ENCODE assay signal across 36 cellular contexts in genomic region chr7:135233570-135233969, GRCh38. TPM values are rescaled to one million over a fixed set of nuclear protein-coding genes. Genes with fewer than 3 reads are reported as not detected.
"Had no signal": no experiment of that assay in that cellular context is flagged by ENCODE, and none has a peak within 500 bp of the region (broad histone marks: within the 10 kb centered on the region; RNA-seq: fewer than 3 reads in every experiment).

A gene with protein sequence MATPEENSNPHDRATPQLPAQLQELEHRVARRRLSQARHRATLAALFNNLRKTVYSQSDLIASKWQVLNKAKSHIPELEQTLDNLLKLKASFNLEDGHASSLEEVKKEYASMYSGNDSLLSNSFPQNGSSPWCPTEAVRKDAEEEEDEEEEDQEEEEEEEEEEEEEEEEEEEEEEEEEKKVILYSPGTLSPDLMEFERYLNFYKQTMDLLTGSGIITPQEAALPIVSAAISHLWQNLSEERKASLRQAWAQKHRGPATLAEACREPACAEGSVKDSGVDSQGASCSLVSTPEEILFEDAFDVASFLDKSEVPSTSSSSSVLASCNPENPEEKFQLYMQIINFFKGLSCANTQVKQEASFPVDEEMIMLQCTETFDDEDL (plus strand): TSS chr7:135233838. CDS start chr7:135240525, 6,687 bp downstream.

- H3K27me3 Mint-ChIP-seq: activated CD4-positive, alpha-beta memory T cell treated with anti-CD3 and anti-CD28 coated beads for 36 hours; activated CD4-positive, alpha-beta T cell treated with anti-CD3 and anti-CD28 coated beads for 36 hours; activated naive CD8-positive, alpha-beta T cell treated with anti-CD3 and anti-CD28 coated beads for 36 hours; activated T-helper 17 cell treated with anti-CD3 and anti-CD28 coated beads, Interleukin-2, amount 50 U/mL, for 72 hours had no signal

- H3K9ac ChIP-seq: SK-N-SH had no signal

- H3K4me3 ChIP-seq: MG63, Peyer's patch, SJSA1 had no signal

- DNase-seq: activated CD4-positive, alpha-beta memory T cell treated with anti-CD3 and anti-CD28 coated beads for 36 hours; activated CD4-positive, alpha-beta T cell treated with anti-CD3 and anti-CD28 coated beads for 36 hours; activated CD4-positive, alpha-beta T cell treated with anti-CD3 and anti-CD28 coated beads, Interleukin-2, amount 50 U/mL, for 1 hour; activated effector memory CD4-positive, alpha-beta T cell treated with anti-CD3 and anti-CD28 coated beads, Interleukin-2, amount 50 U/mL, for 16 hours; activated naive CD4-positive, alpha-beta T cell; activated naive CD4-positive, alpha-beta T cell treated with anti-CD3 and anti-CD28 coated beads, Interleukin-2, amount 50 U/mL, for 16 hours; activated naive CD8-positive, alpha-beta T cell treated with anti-CD3 and anti-CD28 coated beads for 36 hours; activated T-cell treated with anti-CD3 and anti-CD28 coated beads, Interleukin-2, amount 50 U/mL, for 1 hour; activated T-cell treated with anti-CD3 and anti-CD28 coated beads, Interleukin-2, amount 50 U/mL, for 72 hours; amniotic stem cell; aorta; brain microvascular endothelial cell; central memory CD4-positive, alpha-beta T cell; Kasumi-1; MG63; NCI-H1048; NCI-H1105 treated with DMSO at 0.1 percent for 48 hours; NCI-H1436; NCI-H1694; NCI-H2029; NCI-H2171; NCI-H510A; NCI-H526; NCI-H748 treated with DMSO at 0.1 percent for 48 hours; NK-92 treated with Interleukin-12 subunit alpha and Interleukin-12 subunit beta, amount 100 ng/mL, for 24 hours; PC-3; Peyer's patch; RPMI8226; SHP77 treated with DMSO at 0.1 percent for 48 hours; SK-N-SH had no signal

- H3K4me2 ChIP-seq: SK-N-SH had no signal

- H3K27ac Mint-ChIP-seq: activated CD4-positive, alpha-beta memory T cell treated with anti-CD3 and anti-CD28 coated beads for 36 hours; activated CD4-positive, alpha-beta T cell treated with anti-CD3 and anti-CD28 coated beads for 36 hours; activated naive CD8-positive, alpha-beta T cell treated with anti-CD3 and anti-CD28 coated beads for 36 hours; activated T-cell treated with anti-CD3 and anti-CD28 coated beads, Interleukin-2, amount 50 U/mL, for 72 hours; activated T-helper 17 cell treated with anti-CD3 and anti-CD28 coated beads, Interleukin-2, amount 50 U/mL, for 72 hours; T-helper 1 cell treated with Interleukin-12 subunit alpha and Interleukin-12 subunit beta and Interleukin-4 antibody, amounts not matched to agents 30 μg/mL and 1 μg/mL, for 36 hours; T-helper 2 cell treated with Interferon-gamma antibody and Interleukin-4, amounts not matched to agents 5 μg/mL and 100 μg/mL, for 36 hours had no signal

- H3K36me3 Mint-ChIP-seq: activated CD4-positive, alpha-beta memory T cell treated with anti-CD3 and anti-CD28 coated beads for 36 hours; activated naive CD8-positive, alpha-beta T cell treated with anti-CD3 and anti-CD28 coated beads for 36 hours had no signal

- H3K27ac ChIP-seq: brain microvascular endothelial cell, Peyer's patch, SJSA1 had no signal

- ATAC-seq: activated CD4-positive, alpha-beta T cell treated with anti-CD3 and anti-CD28 coated beads for 36 hours; activated CD4-positive, CD25-positive, alpha-beta regulatory T cell treated with anti-CD3 and anti-CD28 coated beads, Interleukin-2, amount 50 U/mL, for 24 hours; activated T-cell treated with anti-CD3 and anti-CD28 coated beads, Interleukin-2, amount 50 U/mL, for 72 hours; activated T-helper 17 cell treated with anti-CD3 and anti-CD28 coated beads, Interleukin-2, amount 50 U/mL, for 72 hours; PC-3 had no signal

- H3K4me3 Mint-ChIP-seq: activated CD4-positive, alpha-beta memory T cell treated with anti-CD3 and anti-CD28 coated beads for 36 hours; activated CD4-positive, alpha-beta T cell treated with anti-CD3 and anti-CD28 coated beads for 36 hours; activated naive CD8-positive, alpha-beta T cell treated with anti-CD3 and anti-CD28 coated beads for 36 hours; activated T-cell treated with anti-CD3 and anti-CD28 coated beads, Interleukin-2, amount 50 U/mL, for 72 hours; activated T-helper 17 cell treated with anti-CD3 and anti-CD28 coated beads, Interleukin-2, amount 50 U/mL, for 72 hours; T-helper 1 cell treated with Interleukin-12 subunit alpha and Interleukin-12 subunit beta and Interleukin-4 antibody, amounts not matched to agents 30 μg/mL and 1 μg/mL, for 36 hours; T-helper 2 cell treated with Interferon-gamma antibody and Interleukin-4, amounts not matched to agents 5 μg/mL and 100 μg/mL, for 36 hours had no signal

- H3K36me3 ChIP-seq: brain microvascular endothelial cell, MG63, Peyer's patch, SJSA1 had no signal

- FAIRE-seq: TTC549 had no signal

- H3K27me3 ChIP-seq: brain microvascular endothelial cell, MG63, Peyer's patch, SJSA1 had no signal

- H3K4me1 ChIP-seq: Peyer's patch, SJSA1 had no signal

- H3K9me3 ChIP-seq: MG63, Peyer's patch, SJSA1, SK-N-SH had no signal

- H3K9me3 Mint-ChIP-seq: activated CD4-positive, alpha-beta memory T cell treated with anti-CD3 and anti-CD28 coated beads for 36 hours; activated T-helper 17 cell treated with anti-CD3 and anti-CD28 coated beads, Interleukin-2, amount 50 U/mL, for 72 hours; T-helper 1 cell treated with Interleukin-12 subunit alpha and Interleukin-12 subunit beta and Interleukin-4 antibody, amounts not matched to agents 30 μg/mL and 1 μg/mL, for 36 hours had no signal

- H3K9me2 ChIP-seq: SK-N-SH had no signal

RNA-seq across cellular contexts. Expression of the gene that starts here (rescaled TPM):
- total RNA-seq: activated CD4-positive, alpha-beta memory T cell treated with anti-CD3 and anti-CD28 coated beads for 36 hours; activated CD4-positive, alpha-beta T cell treated with anti-CD3 and anti-CD28 coated beads for 36 hours; activated naive CD8-positive, alpha-beta T cell treated with anti-CD3 and anti-CD28 coated beads for 36 hours; activated T-cell treated with anti-CD3 and anti-CD28 coated beads, Interleukin-2, amount 50 U/mL, for 72 hours; activated T-helper 17 cell treated with anti-CD3 and anti-CD28 coated beads, Interleukin-2, amount 50 U/mL, for 72 hours; aorta; PC-3; Peyer's patch; SJSA1 had no signal
- polyA plus RNA-seq: aorta, SK-N-SH had no signal
